10 cellular contexts compared by ENCODE assay signal in the genomic region with DNA sequence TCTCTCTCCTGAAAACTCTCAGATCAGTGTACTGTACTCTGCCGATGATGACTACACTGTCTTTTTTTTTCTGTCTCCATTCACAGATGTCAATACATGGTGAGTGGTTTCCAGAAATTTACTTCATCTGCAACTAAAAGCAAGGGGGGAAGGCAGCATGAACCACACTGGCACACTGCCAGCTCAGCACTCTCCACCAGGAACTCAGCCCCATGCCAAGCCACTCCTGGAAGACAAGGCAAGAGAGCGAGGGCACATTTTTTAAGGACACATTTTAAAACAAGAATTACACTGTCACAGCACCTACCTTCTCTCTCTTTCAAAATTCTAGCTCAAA.
DNase-seq lines count a peak whose midpoint lies in the region; ATAC-seq and TF ChIP-seq lines count a peak whose summit lies in the region.
"Had no signal": no experiment of that assay in that cellular context is flagged by ENCODE, and none has a peak within 500 bp of the region (broad histone marks: within the 10 kb centered on the region; RNA-seq: fewer than 3 reads in every experiment).

No MANE protein-coding gene starts in this region.

- intact Hi-C loops in upper lobe of right lung (cut with DNase I): no loop called here

- H2AFZ ChIP-seq in fibroblast of lung (ENCODE audit: low read length): peak overlapping the region; percentile 9

- H3K9me3 ChIP-seq in HEK293 (ENCODE audit: control insufficient read depth, insufficient read depth, low read depth, low read length): no peaks in the 10 kb centered on the region
- H3K9me3 ChIP-seq in fibroblast of lung (ENCODE audit: control insufficient read depth, insufficient read depth, low read depth, low read length): no peaks in the 10 kb centered on the region
- H3K9me3 ChIP-seq in upper lobe of right lung: no peaks in the 10 kb centered on the region

- no peaks in the 10 kb centered on the region for H3K36me3 ChIP-seq in HEK293 (ENCODE audit: control insufficient read depth in 2 of 2, insufficient read depth in 1 of 2, low read length in 2 of 2)
- H3K36me3 ChIP-seq in fibroblast of lung (ENCODE audit: control insufficient read depth, insufficient read depth, low read length): no peaks in the 10 kb centered on the region
- no peaks in the 10 kb centered on the region for H3K36me3 ChIP-seq in upper lobe of right lung

- H3K4me1 ChIP-seq in HEK293 (ENCODE audit: control insufficient read depth, insufficient read depth, low read length) (peaks cover 25% of the 10 kb centered on the region), fibroblast of lung (ENCODE audit: control insufficient read depth, extremely low read depth, insufficient read depth, low read length) (peaks cover 21% of the 10 kb centered on the region), upper lobe of right lung (no peaks in the 10 kb centered on the region)

- no peaks in the 10 kb centered on the region for H3K79me2 ChIP-seq in fibroblast of lung (ENCODE audit: control insufficient read depth, insufficient read depth, low read length)

- CTCF ChIA-PET in HEK293 (lab: Yijun Ruan, JAX): interaction anchor here (0.5 kb wide), 1 partner anchor 337 kb away, joined by 3 read pairs; no protein-coding TSS in a partner anchor

- H3K4me3 ChIP-seq in HEK293 (ENCODE audit: low read depth, low read length) (no peak overlapping the region), fibroblast of lung (replicated peaks in 1 of 4; ENCODE audit: control extremely low read depth in 1 of 4, insufficient read depth in 1 of 4, low read depth in 3 of 4, low read length in 4 of 4) (no peak overlapping the region), upper lobe of right lung (no peak overlapping the region)

- peak; percentile 92 for DNase-seq in NCI-H446 treated with DMSO at 0.1 percent for 48 hours (lab: John Stamatoyannopoulos, UW)
- peak; percentile 53 to 77 for DNase-seq in fibroblast of lung (ENCODE audit: low read depth in 2 of 2)
- peak; percentile 44 for DNase-seq in putamen (ENCODE audit: low spot score)
- no peak for DNase-seq in cerebellum (ENCODE audit: low spot score)
- DNase-seq in upper lobe of right lung: no peak
- no peak for DNase-seq in SW480 (ENCODE audit: low spot score)
- DNase-seq: effector CD4-positive, alpha-beta T cell had no signal

- H3K27me3 ChIP-seq in fibroblast of lung (ENCODE audit: control insufficient read depth, insufficient read depth, low read length): no peaks in the 10 kb centered on the region
- no peaks in the 10 kb centered on the region for H3K27me3 ChIP-seq in upper lobe of right lung

- 0 out of 2 replicates have a peak overlapping the region, but pooled peaks have one; percentile 19 for H3K27ac ChIP-seq in HEK293 (ENCODE audit: extremely low read depth, low read depth, low read length)
- peak overlapping the region; percentile 59 for H3K27ac ChIP-seq in fibroblast of lung (ENCODE audit: insufficient read depth, low read length)
- H3K27ac ChIP-seq in upper lobe of right lung: no peak overlapping the region

- POLR2A ChIA-PET in HEK293 (lab: Yijun Ruan, JAX): no interaction called here

- H3K4me2 ChIP-seq in fibroblast of lung (ENCODE audit: extremely low read depth, insufficient read depth, low read length): peak overlapping the region; percentile 59

- no peak for TF ChIP-seq CTCF in HEK293 (tag by site-specific recombination; IDR thresholded peaks at IDR 0.05)
- TF ChIP-seq CTCF in fibroblast of lung (conservative IDR thresholded peaks at IDR 0.05 in 1 of 2, IDR thresholded peaks at IDR 0.05 in 1 of 2; ENCODE audit: low read depth in 1 of 2, low read length in 2 of 2): no peak
- TF ChIP-seq CTCF in upper lobe of right lung (IDR thresholded peaks at IDR 0.05): no peak

- no peaks in the 10 kb centered on the region for H4K20me1 ChIP-seq in fibroblast of lung (ENCODE audit: control insufficient read depth, extremely low read depth, insufficient read depth, low read length)

- ATAC-seq in upper lobe of right lung (no peak), HG03520 (IDR thresholded peaks at IDR 0.05; ENCODE audit: unreplicated experiment) (no peak)
- ATAC-seq: activated CD4-positive, CD25-positive, alpha-beta regulatory T cell treated with anti-CD3 and anti-CD28 coated beads, Interleukin-2, amount 50 U/mL, for 24 hours had no signal

- H3K9ac ChIP-seq in fibroblast of lung (ENCODE audit: insufficient read depth, low read length): no peak overlapping the region

TF ChIP-seq in HEK293, 187 proteins besides CTCF, POLR2A, EP300 and RAD21 (continues in another document):
- TF ChIP-seq KLF7 (tag by site-specific recombination; IDR thresholded peaks at IDR 0.05; ENCODE audit: borderline replicate concordance) (no peak), ZSCAN18 (tag by site-specific recombination; IDR thresholded peaks at IDR 0.05) (no peak), GLIS1 (tag by site-specific recombination; IDR thresholded peaks at IDR 0.05) (peak; percentile 46; the same call in 1 of the 2 replicates), OSR2 (tag by site-specific recombination; IDR thresholded peaks at IDR 0.05) (no peak), ZNF544 (tag by site-specific recombination; IDR thresholded peaks at IDR 0.05) (peak; percentile 80), ZNF341 (tag by site-specific recombination; IDR thresholded peaks at IDR 0.05; ENCODE audit: low read depth) (no peak), ZBTB20 (tag by site-specific recombination; IDR thresholded peaks at IDR 0.05) (peak; percentile 70; the same call in 1 of the 2 replicates), PRDM10 (tag by site-specific recombination; IDR thresholded peaks at IDR 0.05) (no peak), SETDB1 (IDR thresholded peaks at IDR 0.05; ENCODE audit: insufficient read length, low read length) (no peak)
- TF ChIP-seq, protein P1, sequence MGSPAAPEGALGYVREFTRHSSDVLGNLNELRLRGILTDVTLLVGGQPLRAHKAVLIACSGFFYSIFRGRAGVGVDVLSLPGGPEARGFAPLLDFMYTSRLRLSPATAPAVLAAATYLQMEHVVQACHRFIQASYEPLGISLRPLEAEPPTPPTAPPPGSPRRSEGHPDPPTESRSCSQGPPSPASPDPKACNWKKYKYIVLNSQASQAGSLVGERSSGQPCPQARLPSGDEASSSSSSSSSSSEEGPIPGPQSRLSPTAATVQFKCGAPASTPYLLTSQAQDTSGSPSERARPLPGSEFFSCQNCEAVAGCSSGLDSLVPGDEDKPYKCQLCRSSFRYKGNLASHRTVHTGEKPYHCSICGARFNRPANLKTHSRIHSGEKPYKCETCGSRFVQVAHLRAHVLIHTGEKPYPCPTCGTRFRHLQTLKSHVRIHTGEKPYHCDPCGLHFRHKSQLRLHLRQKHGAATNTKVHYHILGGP (tag by site-specific recombination; IDR thresholded peaks at IDR 0.05): peak; percentile 43; the same call in 1 of the 2 replicates
- TF ChIP-seq, protein P2, sequence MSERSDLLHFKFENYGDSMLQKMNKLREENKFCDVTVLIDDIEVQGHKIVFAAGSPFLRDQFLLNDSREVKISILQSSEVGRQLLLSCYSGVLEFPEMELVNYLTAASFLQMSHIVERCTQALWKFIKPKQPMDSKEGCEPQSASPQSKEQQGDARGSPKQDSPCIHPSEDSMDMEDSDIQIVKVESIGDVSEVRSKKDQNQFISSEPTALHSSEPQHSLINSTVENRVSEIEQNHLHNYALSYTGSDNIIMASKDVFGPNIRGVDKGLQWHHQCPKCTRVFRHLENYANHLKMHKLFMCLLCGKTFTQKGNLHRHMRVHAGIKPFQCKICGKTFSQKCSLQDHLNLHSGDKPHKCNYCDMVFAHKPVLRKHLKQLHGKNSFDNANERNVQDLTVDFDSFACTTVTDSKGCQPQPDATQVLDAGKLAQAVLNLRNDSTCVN (tag by site-specific recombination; optimal IDR thresholded peaks at IDR 0.05): no peak

Comparison
In these comparisons a context has a peak if more than half of its experiments do, and no peak if none do; other contexts are left out.
1. DNase-seq: peak in NCI-H446 treated with DMSO at 0.1 percent for 48 hours (single experiment), fibroblast of lung (2 of 2) and putamen (single experiment); none in cerebellum (single experiment), upper lobe of right lung (single experiment) and SW480 (single experiment).